ENCODE assay signal across 10 cellular contexts in genomic region chr6:158003910-158004695, GRCh38. TPM values are rescaled to one million over a fixed set of nuclear protein-coding genes. Genes with fewer than 3 reads are reported as not detected.
DNase-seq lines count a peak whose midpoint lies in the region; ATAC-seq, FAIRE-seq and TF ChIP-seq lines count a peak whose summit lies in the region.
"Had no signal": no experiment of that assay in that cellular context is flagged by ENCODE, and none has a peak within 500 bp of the region (broad histone marks: within the 10 kb centered on the region; RNA-seq: fewer than 3 reads in every experiment).

No MANE protein-coding gene starts in this region.

- no peak overlapping the region for H4K91ac ChIP-seq in H1 (replicated peaks; ENCODE audit: insufficient read length, low read length)

- H3K4me3 Mint-ChIP-seq in nephron progenitor cell, result no peak overlapping the region
- H3K4me3 Mint-ChIP-seq: activated CD4-positive, alpha-beta memory T cell treated with anti-CD3 and anti-CD28 coated beads for 36 hours had no signal

- ATAC-seq in heart left ventricle (peak in 2 of 4 donors; percentile 5 to 28), left ventricle myocardium superior (no peak), aorta (ENCODE audit: low FRiP score) (no peak), GM21528 (IDR thresholded peaks at IDR 0.05; ENCODE audit: low FRiP score, unreplicated experiment) (no peak)

- H4K20me1 ChIP-seq in H1 (replicated peaks in 1 of 2; ENCODE audit: control insufficient read depth in 1 of 2, insufficient read depth in 2 of 2, low read length in 2 of 2), result no peaks in the 10 kb centered on the region

- no peak overlapping the region for H4K8ac ChIP-seq in H1 (ENCODE audit: extremely low read depth, insufficient read depth, low read length)

- no peaks in the 10 kb centered on the region for H3K27me3 Mint-ChIP-seq in nephron progenitor cell (ENCODE audit: low read depth, poor library complexity)
- H3K27me3 Mint-ChIP-seq: activated CD4-positive, alpha-beta memory T cell treated with anti-CD3 and anti-CD28 coated beads for 36 hours had no signal

- H3K4me1 Mint-ChIP-seq in nephron progenitor cell, result peaks cover 70% of the 10 kb centered on the region

- H3K4me3 ChIP-seq in heart left ventricle (no peak overlapping the region), H1 (ENCODE audit: extremely low read depth in 1 of 4, insufficient read depth in 2 of 4, low read depth in 3 of 4, low read length in 4 of 4) (no peak overlapping the region), aorta (ENCODE audit: low read length in 2 of 2) (no peak overlapping the region)

- H3K27me3 ChIP-seq in heart left ventricle (no peaks in the 10 kb centered on the region), H1 (replicated peaks in 1 of 4; ENCODE audit: control insufficient read depth in 3 of 4, extremely low read depth in 1 of 4, insufficient read depth in 3 of 4, low read length in 3 of 4) (no peaks in the 10 kb centered on the region), aorta (ENCODE audit: control insufficient read depth in 1 of 2, insufficient read depth in 2 of 2, low read length in 1 of 2) (no peaks in the 10 kb centered on the region)

- no peak for TF ChIP-seq CTCF in heart left ventricle (IDR thresholded peaks at IDR 0.05)
- no peak for TF ChIP-seq CTCF in H1 (IDR thresholded peaks at IDR 0.05; ENCODE audit: control extremely low read depth in 1 of 3, insufficient read depth in 1 of 3, low read depth in 1 of 3, low read length in 3 of 3)
- no peak for TF ChIP-seq CTCF in nephron progenitor cell (IDR thresholded peaks at IDR 0.05)

- no peak overlapping the region for H4K5ac ChIP-seq in H1 (ENCODE audit: insufficient read length, low read depth, low read length)

- H3K14ac ChIP-seq in H1 (ENCODE audit: insufficient read length), result no peak overlapping the region

- no peak overlapping the region for H3K18ac ChIP-seq in H1 (ENCODE audit: extremely low read depth, low read length)

- H2AFZ ChIP-seq in H1 (ENCODE audit: low read length), result no peak overlapping the region

- H3K4me1 ChIP-seq in heart left ventricle, result peaks cover 11 to 65% (median 50%) of the 10 kb centered on the region in 12 donors
- peaks cover 4 to 15% (median 6%) of the 10 kb centered on the region in 4 experiments for H3K4me1 ChIP-seq in H1 (replicated peaks in 1 of 4; ENCODE audit: control insufficient read depth in 3 of 4, insufficient read depth in 4 of 4, low read length in 3 of 4)
- peaks cover 0 to 4% of the 10 kb centered on the region in 2 donors for H3K4me1 ChIP-seq in aorta (ENCODE audit: control insufficient read depth in 1 of 2, insufficient read depth in 2 of 2, low read length in 2 of 2)

- H3K79me2 ChIP-seq in H1 (ENCODE audit: control insufficient read depth in 1 of 2, insufficient read depth in 2 of 2, low read length in 2 of 2), result no peaks in the 10 kb centered on the region

- no peak for TF ChIP-seq RAD21 in H1 (IDR thresholded peaks at IDR 0.05 in 1 of 2, conservative IDR thresholded peaks at IDR 0.05 in 1 of 2; ENCODE audit: low read depth in 2 of 2, low read length in 2 of 2)

- no peak overlapping the region for H2BK20ac ChIP-seq in H1 (ENCODE audit: low read length)

- H3K27ac ChIP-seq in heart left ventricle (peak overlapping the region; percentile 41 to 92 (median 80)), H1 (ENCODE audit: low read depth, low read length) (no peak overlapping the region), aorta (ENCODE audit: low read depth in 1 of 2, low read length in 2 of 2) (peak overlapping the region; percentile 90 to 95)

- no peak overlapping the region for H2BK120ac ChIP-seq in H1 (replicated peaks; ENCODE audit: low read depth, low read length)

- WGBS in heart left ventricle, 4 donors, result 74 to 86% (median 82%) methylated on average over 10 of the region's 10 CpGs
- WGBS in H1 (ENCODE audit: extremely low coverage in 1 of 2, insufficient coverage in 1 of 2, insufficient read length in 1 of 2, insufficient replicate concordance in 2 of 2, low coverage in 1 of 2, low lambda C conversion rate in 2 of 2, missing lambda C conversion rate in 1 of 2), 2 experiments, result 88% methylated on average over 10 of the region's 10 CpGs; no CpG with 5 or more reads in 1 of the 2 experiments
- 52 to 62% methylated on average over 10 of the region's 10 CpGs for WGBS in aorta, 2 donors

- POLR2A ChIA-PET in H1 (lab: Charles Lee; ENCODE audit: partially characterized antibody), result interaction anchor here (1.4 kb wide), 1 partner anchor 13 kb away, joined by 3 read pairs; no protein-coding TSS in a partner anchor

- no peak overlapping the region for H3K56ac ChIP-seq in H1 (replicated peaks; ENCODE audit: insufficient read length, low read depth, low read length)

- no peak overlapping the region for H2BK5ac ChIP-seq in H1 (ENCODE audit: low read depth, low read length)

- H3K4me2 ChIP-seq in H1 (ENCODE audit: insufficient read depth in 1 of 2, low read depth in 2 of 2, low read length in 2 of 2), result no peak overlapping the region

- H3K36me3 ChIP-seq in heart left ventricle, result no peaks in the 10 kb centered on the region
- no peaks in the 10 kb centered on the region for H3K36me3 ChIP-seq in H1 (ENCODE audit: control insufficient read depth in 2 of 4, insufficient read depth in 4 of 4, low read length in 3 of 4)
- no peaks in the 10 kb centered on the region for H3K36me3 ChIP-seq in aorta (ENCODE audit: control insufficient read depth in 1 of 2, insufficient read depth in 2 of 2, low read length in 1 of 2)

- FAIRE-seq in H1 (lab: Jason Lieb, UNC), result no peak
- FAIRE-seq in HTR-8/SVneo (lab: Jason Lieb, UNC), result no peak

- H3K36me3 Mint-ChIP-seq in nephron progenitor cell (ENCODE audit: low read depth), result no peaks in the 10 kb centered on the region

- TF ChIP-seq EP300 in H1 (IDR thresholded peaks at IDR 0.05; ENCODE audit: borderline replicate concordance in 1 of 2, low read depth in 2 of 2, low read length in 2 of 2), result no peak

- no peak overlapping the region for H2AK5ac ChIP-seq in H1 (ENCODE audit: low read depth, low read length)

- H3K4ac ChIP-seq in H1 (replicated peaks; ENCODE audit: insufficient read length, low read depth, low read length), result no peak overlapping the region

- H3K79me1 ChIP-seq in H1 (ENCODE audit: low read depth, low read length), result peaks cover 2% of the 10 kb centered on the region; the same call in 1 of the 2 replicates

- H3K9me3 Mint-ChIP-seq in nephron progenitor cell, result peaks cover 8% of the 10 kb centered on the region
- H3K9me3 Mint-ChIP-seq: activated CD4-positive, alpha-beta memory T cell treated with anti-CD3 and anti-CD28 coated beads for 36 hours had no signal

- peak overlapping the region; percentile 11 for H3K27ac Mint-ChIP-seq in nephron progenitor cell
- H3K27ac Mint-ChIP-seq: activated CD4-positive, alpha-beta memory T cell treated with anti-CD3 and anti-CD28 coated beads for 36 hours had no signal

- intact Hi-C loops in heart left ventricle (cut with DNase I), result no loop called here
- intact Hi-C loops in left ventricle myocardium superior (cut with micrococcal nuclease), result no loop called here
- intact Hi-C loops in aorta (cut with DNase I), result loop anchor here (2.0 to 5.0 kb wide), 3 partner anchors 15 to 63 kb away; no protein-coding TSS in a partner anchor

- TF ChIP-seq POLR2A in heart left ventricle (IDR thresholded peaks at IDR 0.05) (no peak), H1 (IDR thresholded peaks at IDR 0.05; ENCODE audit: control extremely low read depth in 1 of 2, low read depth in 2 of 2, low read length in 2 of 2) (no peak)

- H2BK15ac ChIP-seq in H1 (ENCODE audit: low read length), result no peak overlapping the region

- no peaks in the 10 kb centered on the region for H3K23me2 ChIP-seq in H1 (ENCODE audit: low read depth, low read length)

- DNase-seq in heart left ventricle (no peak), left ventricle myocardium superior (no peak), H1 (ENCODE audit: low read depth in 1 of 2, low spot score in 2 of 2) (no peak), nephron progenitor cell (no peak), aorta (peak; percentile 39 to 55), NCI-H2029 treated with DMSO at 0.1 percent for 48 hours (lab: John Stamatoyannopoulos, UW) (no peak), HTR-8/SVneo (ENCODE audit: insufficient read length, low spot score) (no peak)
- DNase-seq: activated CD4-positive, alpha-beta memory T cell treated with anti-CD3 and anti-CD28 coated beads for 36 hours; Karpas-422 had no signal

- no peak overlapping the region for H3K9ac ChIP-seq in H1 (replicated peaks in 1 of 4; ENCODE audit: extremely low read depth in 1 of 4, low read depth in 3 of 4, low read length in 3 of 4)

- H3K9me3 ChIP-seq in heart left ventricle (no peaks in the 10 kb centered on the region), H1 (ENCODE audit: insufficient read depth in 2 of 2, low read depth in 1 of 2, low read length in 1 of 2) (no peaks in the 10 kb centered on the region), aorta (ENCODE audit: control insufficient read depth, low read length) (no peaks in the 10 kb centered on the region)

- no peak overlapping the region for H2BK12ac ChIP-seq in H1 (ENCODE audit: low read depth, low read length)

- CTCF ChIA-PET in H1 (lab: Charles Lee; ENCODE audit: partially characterized antibody), result interaction anchor here (0.6 to 2.5 kb wide), 4 partner anchors 10 to 67 kb away, joined by 3 to 11 read pairs (median 8); no protein-coding TSS in a partner anchor

- H3K23ac ChIP-seq in H1 (ENCODE audit: insufficient read length), result no peak overlapping the region

TF ChIP-seq in H1, 55 proteins besides CTCF, POLR2A, EP300 and RAD21:
- TF ChIP-seq CHD2 (IDR thresholded peaks at IDR 0.05; ENCODE audit: low read length), result no peak
- peak; percentile 50; the same call in 1 of the 2 replicates for TF ChIP-seq YY1 (IDR thresholded peaks at IDR 0.05; ENCODE audit: low read depth, low read length)

RNA-seq across cellular contexts. Expression of gene SYNJ2, which starts 22.4 kb away (rescaled TPM):
- total RNA-seq in heart left ventricle (10 to 100 TPM in 8 of 9 donors, 1 to 10 TPM in 1; 7.5 to 27.0 (median 18.2) TPM), left ventricle myocardium superior (14.7 TPM), aorta (10 to 100 TPM; 26.8 to 38.7 TPM)
- polyA plus RNA-seq in heart left ventricle (10 to 100 TPM; 15.0 to 25.8 TPM), H1 (2011; rRNA removed) (3.7 TPM in 2 replicates), aorta (10 to 100 TPM in 1 of 2 donors, 1 to 10 TPM in 1; 8.6 to 17.9 TPM)
- 13.5 and 13.9 TPM in 2 replicates for total RNA-seq in H1 (2021; fragmentation: NEBNext Ultra II Directional; extraction: Animal tissue kit (Norgen Biotek cat#: 25700))
- 3.4 TPM for polyA plus RNA-seq in H1 (2011; cell fraction: cytosol; rRNA removed)
- polyA plus RNA-seq in H1 (2011; cell fraction: nucleus; rRNA removed), result 8.0 TPM
- 4.8 to 6.4 TPM (median 5.5 TPM) in 4 replicates for polyA plus RNA-seq in H1 (2012, experiment 1 of 2)
- 2.3 TPM for polyA plus RNA-seq in H1 (2012, experiment 2 of 2)
- 6.1 TPM for polyA plus RNA-seq in H1 (2013, experiment 1 of 2)
- 5.8 TPM for polyA plus RNA-seq in H1 (2013, experiment 2 of 2)
- polyA minus RNA-seq in H1 (2011; rRNA and poly(A)+ RNA removed), result 8.9 and 9.5 TPM in 2 replicates
- 5.3 TPM for polyA minus RNA-seq in H1 (2011; cell fraction: cytosol; rRNA and poly(A)+ RNA removed)
- 6.2 TPM for polyA minus RNA-seq in H1 (2011; cell fraction: nucleus; rRNA and poly(A)+ RNA removed)

Comparison
In these comparisons a context has a peak if more than half of its experiments do, and no peak if none do; other contexts are left out.
1. DNase-seq: peak in aorta (2 of 2); none in heart left ventricle (0 of 5), left ventricle myocardium superior (single experiment), H1 (0 of 2), nephron progenitor cell (single experiment), NCI-H2029 treated with DMSO at 0.1 percent for 48 hours (single experiment) and HTR-8/SVneo (single experiment).
2. intact Hi-C loops: an anchor here in aorta (2.0 to 5.0 kb wide); none called in heart left ventricle and left ventricle myocardium superior.